26 cellular contexts compared by ENCODE assay signal in the genomic region with DNA sequence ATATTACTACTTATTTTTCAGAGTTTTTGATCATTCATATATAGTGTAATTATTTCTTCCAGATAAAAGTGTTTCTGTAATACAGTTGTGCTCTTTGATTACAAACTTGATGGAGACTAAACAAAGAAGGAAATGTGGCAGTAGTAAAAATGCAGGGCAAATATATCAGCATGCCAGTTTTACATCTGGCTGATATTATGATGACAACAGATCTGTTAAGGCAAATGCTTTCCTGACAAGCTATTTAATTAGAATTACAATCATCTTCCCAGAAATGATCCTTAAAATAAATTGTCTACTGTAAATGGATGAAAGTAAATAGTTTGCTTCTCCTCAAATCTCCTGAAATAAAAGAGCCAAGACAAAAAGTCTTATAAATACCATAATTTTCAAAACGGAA.
"Had no signal": no experiment of that assay in that cellular context is flagged by ENCODE, and none has a peak within 500 bp of the region (broad histone marks: within the 10 kb centered on the region; RNA-seq: fewer than 3 reads in every experiment).

No MANE protein-coding gene starts in this region.

- H3K4me2 ChIP-seq: smooth muscle cell had no signal

- H3K27ac Mint-ChIP-seq: memory B cell; natural killer cell; stimulated activated naive CD8-positive, alpha-beta T cell treated with anti-CD3 and anti-CD28 coated beads, Interleukin-15, amount 100 ng/mL, for 72 hours had no signal

- DNase-seq: dermis blood vessel endothelial cell; effector memory CD4-positive, alpha-beta T cell; erythroblast; esophagus squamous epithelium; hypothalamus; kidney; natural killer cell; stimulated activated CD4-positive, alpha-beta T cell treated with anti-CD3 and anti-CD28 coated beads, Interleukin-12 subunit alpha, Interleukin-12 subunit beta, amount 100 ng/mL, for 4 hours; stimulated activated CD4-positive, alpha-beta T cell treated with anti-CD3 and anti-CD28 coated beads, Interleukin-1b, Interleukin-23, amount 100 ng/mL, for 48 hours; stimulated activated CD4-positive, alpha-beta T cell treated with anti-CD3 and anti-CD28 coated beads, Interleukin-4, amount 100 ng/mL, for 1 hour; stimulated activated CD8-positive, alpha-beta memory T cell treated with anti-CD3 and anti-CD28 coated beads, Interleukin-4, amount 100 ng/mL, for 48 hours; stimulated activated naive CD4-positive, alpha-beta T cell; stimulated activated naive CD8-positive, alpha-beta T cell treated with anti-CD3 and anti-CD28 coated beads, Interleukin-15, amount 100 ng/mL, for 72 hours; trophoblast cell had no signal

- H3K27me3 ChIP-seq: esophagus squamous epithelium, neutrophil, right atrium auricular region, suprapubic skin, vagina had no signal

- H3K36me3 Mint-ChIP-seq: memory B cell, natural killer cell had no signal

- H3K27me3 Mint-ChIP-seq: memory B cell; stimulated activated naive CD8-positive, alpha-beta T cell treated with anti-CD3 and anti-CD28 coated beads, Interleukin-15, amount 100 ng/mL, for 72 hours had no signal

- H3K4me1 Mint-ChIP-seq: memory B cell; natural killer cell; neural crest cell; stimulated activated naive CD8-positive, alpha-beta T cell treated with anti-CD3 and anti-CD28 coated beads, Interleukin-15, amount 100 ng/mL, for 72 hours had no signal

- H3K4me3 Mint-ChIP-seq: memory B cell; natural killer cell; neural crest cell; stimulated activated naive CD8-positive, alpha-beta T cell treated with anti-CD3 and anti-CD28 coated beads, Interleukin-15, amount 100 ng/mL, for 72 hours had no signal

- H3K9me3 ChIP-seq: neutrophil, prostate gland, right atrium auricular region, suprapubic skin, vagina had no signal

- H3K4me1 ChIP-seq: esophagus squamous epithelium, prostate gland, right atrium auricular region, suprapubic skin, vagina had no signal

- H3K4me3 ChIP-seq: coronary artery, esophagus squamous epithelium, lung, prostate gland, right atrium auricular region, smooth muscle cell, suprapubic skin, vagina had no signal

- H3K36me3 ChIP-seq: esophagus squamous epithelium, neutrophil, prostate gland, right atrium auricular region, suprapubic skin, vagina had no signal

- ATAC-seq: left lobe of liver; natural killer cell; sciatic nerve; stimulated activated naive CD8-positive, alpha-beta T cell treated with anti-CD3 and anti-CD28 coated beads, Interleukin-15, amount 100 ng/mL, for 72 hours had no signal

- H3K27ac ChIP-seq: coronary artery, esophagus squamous epithelium, neutrophil, prostate gland, right atrium auricular region, suprapubic skin, vagina had no signal
